In genomic region chr17:78562734-78563133, GRCh38 we compare ENCODE assay signal across 28 cellular contexts. TPM values are rescaled to one million over a fixed set of nuclear protein-coding genes. Genes with fewer than 3 reads are reported as not detected.
"Had no signal": no experiment of that assay in that cellular context is flagged by ENCODE, and none has a peak within 500 bp of the region (broad histone marks: within the 10 kb centered on the region; RNA-seq: fewer than 3 reads in every experiment).

No MANE protein-coding gene starts in this region.

- H3K4me1 ChIP-seq: ascending aorta, body of pancreas, Peyer's patch had no signal

- FAIRE-seq: bronchial epithelial cell, K562 had no signal

- H3K9me3 ChIP-seq: ascending aorta, body of pancreas, Peyer's patch had no signal

- H3K27me3 ChIP-seq: ascending aorta, body of pancreas, Peyer's patch had no signal

- H3K4me3 ChIP-seq: ascending aorta, body of pancreas, K562, Peyer's patch, SK-N-MC had no signal

- H3K27ac ChIP-seq: ascending aorta, body of pancreas, Peyer's patch, SK-N-MC, VCaP had no signal

- ATAC-seq: activated naive CD4-positive, alpha-beta T cell treated with anti-CD3 and anti-CD28 coated beads, Interleukin-2, amount 50 U/mL, for 72 hours; activated naive CD8-positive, alpha-beta T cell treated with anti-CD3 and anti-CD28 coated beads, Interleukin-2, amount 50 U/mL, for 24 hours; activated T-cell treated with anti-CD3 and anti-CD28 coated beads, Interleukin-2, amount 50 U/mL, for 4 hours; body of pancreas; K562 had no signal

- H3K36me3 ChIP-seq: ascending aorta, Peyer's patch had no signal

- DNase-seq: activated CD4-positive, alpha-beta memory T cell treated with anti-CD3 and anti-CD28 coated beads for 36 hours; activated CD4-positive, alpha-beta T cell treated with anti-CD3 and anti-CD28 coated beads, Interleukin-2, amount 10 ng/mL, durations not matched to agents 7 days and 5 days; activated CD4-positive, CD25-positive, alpha-beta regulatory T cell; activated CD8-positive, alpha-beta memory T cell treated with anti-CD3 and anti-CD28 coated beads for 24 hours; activated effector memory CD4-positive, alpha-beta T cell treated with anti-CD3 and anti-CD28 coated beads, Interleukin-2, amount 50 U/mL, for 16 hours; activated naive CD4-positive, alpha-beta T cell treated with Interleukin-2 at 50 U/mL for 16 hours; activated naive CD8-positive, alpha-beta T cell treated with anti-CD3 and anti-CD28 coated beads, Interleukin-2, amount 50 U/mL, for 24 hours; activated T-cell treated with anti-CD3 and anti-CD28 coated beads, Interleukin-2, amount 50 U/mL, for 4 hours; amniotic stem cell; Karpas-422; MM.1S; NCI-H1105; NCI-H1436 treated with DMSO at 0.1 percent for 48 hours; NCI-H187; NCI-H510A treated with DMSO at 0.1 percent for 48 hours; NK-92 treated with Interleukin-12 subunit alpha and Interleukin-12 subunit beta, amount 100 ng/mL, for 24 hours; OCI-M1; Peyer's patch; SIG-M5; T-helper 1 cell had no signal

RNA-seq across cellular contexts. Expression of gene DNAH17, which starts 14.5 kb away (rescaled TPM):
- total RNA-seq: ascending aorta; body of pancreas; T-helper 2 cell treated with Interferon-gamma antibody and Interleukin-4, amounts not matched to agents 100 ng/mL and 5 ng/mL, for 36 hours had no signal
